ENCODE assay signal across 1 cellular context in the genomic region with DNA sequence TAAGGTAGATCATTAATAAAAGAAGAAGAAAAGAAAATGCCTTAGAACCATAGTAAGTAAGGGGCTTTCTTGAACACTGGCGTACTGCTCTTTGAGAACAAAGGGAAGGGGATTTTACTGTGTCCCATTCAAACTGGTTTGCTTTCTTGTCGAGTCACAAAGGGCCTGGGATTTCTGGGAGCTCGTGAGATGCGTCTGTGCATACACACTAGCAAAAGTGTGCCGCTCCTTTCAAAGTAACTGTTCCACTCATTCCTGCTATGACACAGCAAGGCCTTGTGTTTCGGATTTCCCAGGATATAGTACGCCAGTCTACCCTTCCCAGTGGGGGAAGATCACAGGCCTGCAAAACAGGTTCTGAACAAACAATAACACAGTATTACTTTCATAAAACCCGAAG.
TF ChIP-seq lines count a peak whose summit lies in the region.

No MANE protein-coding gene starts in this region.

TF ChIP-seq in GM23338, 12 proteins besides CTCF, POLR2A, EP300 and RAD21:
- TF ChIP-seq NANOG (IDR thresholded peaks at IDR 0.05; ENCODE audit: borderline replicate concordance) (no peak), EZH2phosphoT487 (IDR thresholded peaks at IDR 0.05; ENCODE audit: unreplicated experiment) (no peak), JUNB (IDR thresholded peaks at IDR 0.05; ENCODE audit: unreplicated experiment) (no peak), POLR2AphosphoS5 (IDR thresholded peaks at IDR 0.05; ENCODE audit: low read depth) (no peak), ZNF114 (CRISPR knock-in tag; IDR thresholded peaks at IDR 0.05) (no peak), STAT1 (IDR thresholded peaks at IDR 0.05; ENCODE audit: unreplicated experiment) (no peak), CREB1 (CRISPR knock-in tag; IDR thresholded peaks at IDR 0.05; ENCODE audit: low read depth) (no peak), EZH2 (IDR thresholded peaks at IDR 0.05; ENCODE audit: low read depth, unreplicated experiment) (no peak)
- TF ChIP-seq, protein P1, sequence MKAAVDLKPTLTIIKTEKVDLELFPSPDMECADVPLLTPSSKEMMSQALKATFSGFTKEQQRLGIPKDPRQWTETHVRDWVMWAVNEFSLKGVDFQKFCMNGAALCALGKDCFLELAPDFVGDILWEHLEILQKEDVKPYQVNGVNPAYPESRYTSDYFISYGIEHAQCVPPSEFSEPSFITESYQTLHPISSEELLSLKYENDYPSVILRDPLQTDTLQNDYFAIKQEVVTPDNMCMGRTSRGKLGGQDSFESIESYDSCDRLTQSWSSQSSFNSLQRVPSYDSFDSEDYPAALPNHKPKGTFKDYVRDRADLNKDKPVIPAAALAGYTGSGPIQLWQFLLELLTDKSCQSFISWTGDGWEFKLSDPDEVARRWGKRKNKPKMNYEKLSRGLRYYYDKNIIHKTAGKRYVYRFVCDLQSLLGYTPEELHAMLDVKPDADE (IDR thresholded peaks at IDR 0.05): no peak
- TF ChIP-seq, protein P2, sequence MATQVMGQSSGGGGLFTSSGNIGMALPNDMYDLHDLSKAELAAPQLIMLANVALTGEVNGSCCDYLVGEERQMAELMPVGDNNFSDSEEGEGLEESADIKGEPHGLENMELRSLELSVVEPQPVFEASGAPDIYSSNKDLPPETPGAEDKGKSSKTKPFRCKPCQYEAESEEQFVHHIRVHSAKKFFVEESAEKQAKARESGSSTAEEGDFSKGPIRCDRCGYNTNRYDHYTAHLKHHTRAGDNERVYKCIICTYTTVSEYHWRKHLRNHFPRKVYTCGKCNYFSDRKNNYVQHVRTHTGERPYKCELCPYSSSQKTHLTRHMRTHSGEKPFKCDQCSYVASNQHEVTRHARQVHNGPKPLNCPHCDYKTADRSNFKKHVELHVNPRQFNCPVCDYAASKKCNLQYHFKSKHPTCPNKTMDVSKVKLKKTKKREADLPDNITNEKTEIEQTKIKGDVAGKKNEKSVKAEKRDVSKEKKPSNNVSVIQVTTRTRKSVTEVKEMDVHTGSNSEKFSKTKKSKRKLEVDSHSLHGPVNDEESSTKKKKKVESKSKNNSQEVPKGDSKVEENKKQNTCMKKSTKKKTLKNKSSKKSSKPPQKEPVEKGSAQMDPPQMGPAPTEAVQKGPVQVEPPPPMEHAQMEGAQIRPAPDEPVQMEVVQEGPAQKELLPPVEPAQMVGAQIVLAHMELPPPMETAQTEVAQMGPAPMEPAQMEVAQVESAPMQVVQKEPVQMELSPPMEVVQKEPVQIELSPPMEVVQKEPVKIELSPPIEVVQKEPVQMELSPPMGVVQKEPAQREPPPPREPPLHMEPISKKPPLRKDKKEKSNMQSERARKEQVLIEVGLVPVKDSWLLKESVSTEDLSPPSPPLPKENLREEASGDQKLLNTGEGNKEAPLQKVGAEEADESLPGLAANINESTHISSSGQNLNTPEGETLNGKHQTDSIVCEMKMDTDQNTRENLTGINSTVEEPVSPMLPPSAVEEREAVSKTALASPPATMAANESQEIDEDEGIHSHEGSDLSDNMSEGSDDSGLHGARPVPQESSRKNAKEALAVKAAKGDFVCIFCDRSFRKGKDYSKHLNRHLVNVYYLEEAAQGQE (IDR thresholded peaks at IDR 0.05; ENCODE audit: unreplicated experiment): no peak
- TF ChIP-seq, protein P3, sequence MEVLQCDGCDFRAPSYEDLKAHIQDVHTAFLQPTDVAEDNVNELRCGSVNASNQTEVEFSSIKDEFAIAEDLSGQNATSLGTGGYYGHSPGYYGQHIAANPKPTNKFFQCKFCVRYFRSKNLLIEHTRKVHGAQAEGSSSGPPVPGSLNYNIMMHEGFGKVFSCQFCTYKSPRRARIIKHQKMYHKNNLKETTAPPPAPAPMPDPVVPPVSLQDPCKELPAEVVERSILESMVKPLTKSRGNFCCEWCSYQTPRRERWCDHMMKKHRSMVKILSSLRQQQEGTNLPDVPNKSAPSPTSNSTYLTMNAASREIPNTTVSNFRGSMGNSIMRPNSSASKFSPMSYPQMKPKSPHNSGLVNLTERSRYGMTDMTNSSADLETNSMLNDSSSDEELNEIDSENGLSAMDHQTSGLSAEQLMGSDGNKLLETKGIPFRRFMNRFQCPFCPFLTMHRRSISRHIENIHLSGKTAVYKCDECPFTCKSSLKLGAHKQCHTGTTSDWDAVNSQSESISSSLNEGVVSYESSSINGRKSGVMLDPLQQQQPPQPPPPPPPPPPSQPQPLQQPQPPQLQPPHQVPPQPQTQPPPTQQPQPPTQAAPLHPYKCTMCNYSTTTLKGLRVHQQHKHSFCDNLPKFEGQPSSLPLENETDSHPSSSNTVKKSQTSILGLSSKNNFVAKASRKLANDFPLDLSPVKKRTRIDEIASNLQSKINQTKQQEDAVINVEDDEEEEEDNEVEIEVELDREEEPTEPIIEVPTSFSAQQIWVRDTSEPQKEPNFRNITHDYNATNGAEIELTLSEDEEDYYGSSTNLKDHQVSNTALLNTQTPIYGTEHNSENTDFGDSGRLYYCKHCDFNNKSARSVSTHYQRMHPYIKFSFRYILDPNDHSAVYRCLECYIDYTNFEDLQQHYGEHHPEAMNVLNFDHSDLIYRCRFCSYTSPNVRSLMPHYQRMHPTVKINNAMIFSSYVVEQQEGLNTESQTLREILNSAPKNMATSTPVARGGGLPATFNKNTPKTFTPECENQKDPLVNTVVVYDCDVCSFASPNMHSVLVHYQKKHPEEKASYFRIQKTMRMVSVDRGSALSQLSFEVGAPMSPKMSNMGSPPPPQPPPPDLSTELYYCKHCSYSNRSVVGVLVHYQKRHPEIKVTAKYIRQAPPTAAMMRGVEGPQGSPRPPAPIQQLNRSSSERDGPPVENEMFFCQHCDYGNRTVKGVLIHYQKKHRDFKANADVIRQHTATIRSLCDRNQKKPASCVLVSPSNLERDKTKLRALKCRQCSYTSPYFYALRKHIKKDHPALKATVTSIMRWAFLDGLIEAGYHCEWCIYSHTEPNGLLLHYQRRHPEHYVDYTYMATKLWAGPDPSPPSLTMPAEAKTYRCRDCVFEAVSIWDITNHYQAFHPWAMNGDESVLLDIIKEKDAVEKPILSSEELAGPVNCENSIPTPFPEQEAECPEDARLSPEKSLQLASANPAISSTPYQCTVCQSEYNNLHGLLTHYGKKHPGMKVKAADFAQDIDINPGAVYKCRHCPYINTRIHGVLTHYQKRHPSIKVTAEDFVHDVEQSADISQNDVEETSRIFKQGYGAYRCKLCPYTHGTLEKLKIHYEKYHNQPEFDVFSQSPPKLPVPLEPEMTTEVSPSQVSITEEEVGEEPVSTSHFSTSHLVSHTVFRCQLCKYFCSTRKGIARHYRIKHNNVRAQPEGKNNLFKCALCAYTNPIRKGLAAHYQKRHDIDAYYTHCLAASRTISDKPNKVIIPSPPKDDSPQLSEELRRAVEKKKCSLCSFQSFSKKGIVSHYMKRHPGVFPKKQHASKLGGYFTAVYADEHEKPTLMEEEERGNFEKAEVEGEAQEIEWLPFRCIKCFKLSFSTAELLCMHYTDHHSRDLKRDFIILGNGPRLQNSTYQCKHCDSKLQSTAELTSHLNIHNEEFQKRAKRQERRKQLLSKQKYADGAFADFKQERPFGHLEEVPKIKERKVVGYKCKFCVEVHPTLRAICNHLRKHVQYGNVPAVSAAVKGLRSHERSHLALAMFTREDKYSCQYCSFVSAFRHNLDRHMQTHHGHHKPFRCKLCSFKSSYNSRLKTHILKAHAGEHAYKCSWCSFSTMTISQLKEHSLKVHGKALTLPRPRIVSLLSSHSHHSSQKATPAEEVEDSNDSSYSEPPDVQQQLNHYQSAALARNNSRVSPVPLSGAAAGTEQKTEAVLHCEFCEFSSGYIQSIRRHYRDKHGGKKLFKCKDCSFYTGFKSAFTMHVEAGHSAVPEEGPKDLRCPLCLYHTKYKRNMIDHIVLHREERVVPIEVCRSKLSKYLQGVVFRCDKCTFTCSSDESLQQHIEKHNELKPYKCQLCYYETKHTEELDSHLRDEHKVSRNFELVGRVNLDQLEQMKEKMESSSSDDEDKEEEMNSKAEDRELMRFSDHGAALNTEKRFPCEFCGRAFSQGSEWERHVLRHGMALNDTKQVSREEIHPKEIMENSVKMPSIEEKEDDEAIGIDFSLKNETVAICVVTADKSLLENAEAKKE (CRISPR knock-in tag; IDR thresholded peaks at IDR 0.05): no peak
